In genomic region chr20:2130062-2130591, GRCh38 we compare ENCODE assay signal across 16 cellular contexts. TPM values are rescaled to one million over a fixed set of nuclear protein-coding genes. Genes with fewer than 3 reads are reported as not detected.
A peak's percentile ranks its signal among the peaks of the same experiment; 100 is the strongest.
DNase-seq lines count a peak whose midpoint lies in the region; ATAC-seq and TF ChIP-seq lines count a peak whose summit lies in the region.
"Had no signal": no experiment of that assay in that cellular context is flagged by ENCODE, and none has a peak within 500 bp of the region (broad histone marks: within the 10 kb centered on the region; RNA-seq: fewer than 3 reads in every experiment).

No MANE protein-coding gene starts in this region.

- H3K27ac ChIP-seq in CD4-positive, alpha-beta memory T cell (ENCODE audit: low read depth, low read length) = no peak overlapping the region
- H3K27ac ChIP-seq in HUES48 (ENCODE audit: low read depth, low read length) (peak overlapping the region; percentile 4), dorsolateral prefrontal cortex (peak overlapping the region; percentile 35 to 96 (median 87)), osteoblast (ENCODE audit: low read depth, low read length) (peak overlapping the region; percentile 48)
- no peak overlapping the region for H3K27ac ChIP-seq in CD4-positive, alpha-beta T cell (ENCODE audit: low read depth, low read length)
- H3K27ac ChIP-seq: C4-2B, prostate gland had no signal

- H3K4me1 Mint-ChIP-seq in CD4-positive, alpha-beta memory T cell = peaks cover 44 to 73% (median 58%) of the 10 kb centered on the region in 4 donors
- H3K4me1 Mint-ChIP-seq in CD4-positive, alpha-beta T cell (ENCODE audit: low read depth) = peaks cover 69% of the 10 kb centered on the region

- H3K9ac ChIP-seq in HUES48 (ENCODE audit: low read depth, low read length) = no peak overlapping the region; the same call in 1 of the 2 replicates

- no peaks in the 10 kb centered on the region for H3K27me3 ChIP-seq in CD4-positive, alpha-beta memory T cell (ENCODE audit: insufficient read depth, low read length)
- no peaks in the 10 kb centered on the region for H3K27me3 ChIP-seq in HUES48 (ENCODE audit: control insufficient read depth, insufficient read depth, low read length)
- H3K27me3 ChIP-seq in dorsolateral prefrontal cortex = no peaks in the 10 kb centered on the region
- H3K27me3 ChIP-seq in osteoblast (ENCODE audit: insufficient read depth, low read length) = no peaks in the 10 kb centered on the region
- H3K27me3 ChIP-seq in CD4-positive, alpha-beta T cell (ENCODE audit: control insufficient read depth, insufficient read depth, low read length) = no peaks in the 10 kb centered on the region

- H3K4me2 ChIP-seq in osteoblast (ENCODE audit: insufficient read depth, low read length) = peak overlapping the region; percentile 51

- H3K79me2 ChIP-seq in osteoblast (ENCODE audit: insufficient read depth, low read length) = peaks cover 83% of the 10 kb centered on the region

- peaks cover 6 to 7% of the 10 kb centered on the region in 2 donors for H3K36me3 Mint-ChIP-seq in CD4-positive, alpha-beta memory T cell
- H3K36me3 Mint-ChIP-seq in CD4-positive, alpha-beta T cell (ENCODE audit: low read depth) = peaks cover 30% of the 10 kb centered on the region
- H3K36me3 Mint-ChIP-seq: mesothelial cell of epicardium had no signal

- H3K4me1 ChIP-seq in CD4-positive, alpha-beta memory T cell (ENCODE audit: insufficient read depth, low read length) = peaks cover 34% of the 10 kb centered on the region
- H3K4me1 ChIP-seq in HUES48 (ENCODE audit: control insufficient read depth, insufficient read depth, low read length) (peaks cover 20% of the 10 kb centered on the region), osteoblast (ENCODE audit: insufficient read depth, low read length) (peaks cover 55% of the 10 kb centered on the region)
- H3K4me1 ChIP-seq: prostate gland had no signal

- no peaks in the 10 kb centered on the region for H3K9me3 ChIP-seq in CD4-positive, alpha-beta memory T cell (ENCODE audit: control insufficient read depth in 1 of 2, low read length in 2 of 2)
- no peaks in the 10 kb centered on the region for H3K9me3 ChIP-seq in HUES48 (ENCODE audit: control insufficient read depth, insufficient read depth, low read length)
- no peaks in the 10 kb centered on the region for H3K9me3 ChIP-seq in osteoblast (ENCODE audit: low read depth, low read length)
- no peaks in the 10 kb centered on the region for H3K9me3 ChIP-seq in CD4-positive, alpha-beta T cell (ENCODE audit: control insufficient read depth, low read length)
- H3K9me3 ChIP-seq: prostate gland had no signal

- no peak overlapping the region for H3K4me3 ChIP-seq in CD4-positive, alpha-beta memory T cell (ENCODE audit: low read length in 2 of 2)
- H3K4me3 ChIP-seq in HUES48 (ENCODE audit: low read depth, low read length) (no peak overlapping the region), dorsolateral prefrontal cortex (peak overlapping the region in 44 of 59 donors; percentile 1 to 52 (median 29)), osteoblast (ENCODE audit: insufficient read depth, low read length) (peak overlapping the region; percentile 17)
- H3K4me3 ChIP-seq: prostate gland had no signal

- H2AFZ ChIP-seq in osteoblast (ENCODE audit: low read length) = no peak overlapping the region

- DNase-seq in CD4-positive, alpha-beta memory T cell = no peak
- DNase-seq in dorsolateral prefrontal cortex (peak; percentile 21 to 80 (median 60)), osteoblast (ENCODE audit: insufficient read length, low spot score, missing footprints) (no peak), NCI-H1694 (lab: John Stamatoyannopoulos, UW) (no peak), NCI-H2196 (lab: John Stamatoyannopoulos, UW; ENCODE audit: unreplicated experiment) (no peak)
- DNase-seq in CD4-positive, alpha-beta T cell = no peak
- no peak for DNase-seq in stimulated activated CD8-positive, alpha-beta memory T cell treated with anti-CD3 and anti-CD28 coated beads, Interleukin-4, amount 100 ng/mL, for 48 hours
- DNase-seq: activated CD8-positive, alpha-beta memory T cell treated with anti-CD3 and anti-CD28 coated beads, Interleukin-2, amount 50 U/mL, for 48 hours; activated naive CD8-positive, alpha-beta T cell treated with anti-CD3 and anti-CD28 coated beads, Interleukin-2, amount 10 ng/mL, durations not matched to agents 7 days and 5 days; dermis blood vessel endothelial cell; NCI-H1105 had no signal

- TF ChIP-seq CTCF in dorsolateral prefrontal cortex (IDR thresholded peaks at IDR 0.05 in 54 of 56, conservative IDR thresholded peaks at IDR 0.05 in 2 of 56; ENCODE audit: low read depth in 1 of 56, partially characterized antibody in 56 of 56) (no peak), osteoblast (IDR thresholded peaks at IDR 0.05; ENCODE audit: extremely low read depth, low read depth, low read length) (no peak)
- no peak for TF ChIP-seq CTCF in CD4-positive, alpha-beta T cell (IDR thresholded peaks at IDR 0.05)

- H3K4me3 Mint-ChIP-seq in CD4-positive, alpha-beta memory T cell = no peak overlapping the region
- no peak overlapping the region for H3K4me3 Mint-ChIP-seq in CD4-positive, alpha-beta T cell
- H3K4me3 Mint-ChIP-seq: activated naive CD8-positive, alpha-beta T cell treated with anti-CD3 and anti-CD28 coated beads, Interleukin-2, amount 10 ng/mL, durations not matched to agents 7 days and 5 days; mesothelial cell of epicardium had no signal

- CTCF ChIA-PET in CD4-positive, alpha-beta memory T cell (lab: Charles Lee; ENCODE audit: partially characterized antibody) = no interaction called here
- CTCF ChIA-PET in CD4-positive, alpha-beta T cell (lab: Charles Lee) = interaction anchor here (0.6 kb wide), 1 partner anchor 403 kb away, joined by 3 read pairs; no protein-coding TSS in a partner anchor

- no peaks in the 10 kb centered on the region for H3K27me3 Mint-ChIP-seq in CD4-positive, alpha-beta memory T cell
- no peaks in the 10 kb centered on the region for H3K27me3 Mint-ChIP-seq in CD4-positive, alpha-beta T cell
- H3K27me3 Mint-ChIP-seq: activated naive CD8-positive, alpha-beta T cell treated with anti-CD3 and anti-CD28 coated beads, Interleukin-2, amount 10 ng/mL, durations not matched to agents 7 days and 5 days had no signal

- H4K20me1 ChIP-seq in osteoblast (ENCODE audit: insufficient read depth, low read length) = peaks cover 58% of the 10 kb centered on the region

- ATAC-seq in CD4-positive, alpha-beta T cell (ENCODE audit: poor library complexity) = no peak
- ATAC-seq: SK-N-SH treated with all-trans-retinoic acid at 6 μM for 48 hours had no signal

- H3K27ac Mint-ChIP-seq in CD4-positive, alpha-beta memory T cell = peak overlapping the region in 5 of 7 donors; percentile 0 to 78 (median 53)
- H3K27ac Mint-ChIP-seq in CD4-positive, alpha-beta T cell = no peak overlapping the region
- H3K27ac Mint-ChIP-seq: activated naive CD8-positive, alpha-beta T cell treated with anti-CD3 and anti-CD28 coated beads, Interleukin-2, amount 10 ng/mL, durations not matched to agents 7 days and 5 days; mesothelial cell of epicardium had no signal

- no peaks in the 10 kb centered on the region for H3K36me3 ChIP-seq in CD4-positive, alpha-beta memory T cell (ENCODE audit: insufficient read depth, low read length)
- peaks cover 8% of the 10 kb centered on the region for H3K36me3 ChIP-seq in HUES48 (ENCODE audit: control insufficient read depth, insufficient read depth, low read length)
- H3K36me3 ChIP-seq in osteoblast (ENCODE audit: insufficient read depth, low read length) = no peaks in the 10 kb centered on the region
- H3K36me3 ChIP-seq: prostate gland had no signal

- H3K9me3 Mint-ChIP-seq in CD4-positive, alpha-beta memory T cell = peaks cover 0 to 2% (median 0%) of the 10 kb centered on the region in 8 donors
- H3K9me3 Mint-ChIP-seq in CD4-positive, alpha-beta T cell = no peaks in the 10 kb centered on the region
- H3K9me3 Mint-ChIP-seq: activated naive CD8-positive, alpha-beta T cell treated with anti-CD3 and anti-CD28 coated beads, Interleukin-2, amount 10 ng/mL, durations not matched to agents 7 days and 5 days; mesothelial cell of epicardium had no signal

- intact Hi-C loops in CD4-positive, alpha-beta memory T cell (cut with micrococcal nuclease) = no loop called here
- intact Hi-C loops in dorsolateral prefrontal cortex (cut with DNase I) = no loop called here
- intact Hi-C loops in CD4-positive, alpha-beta T cell (cut with DNase I, micrococcal nuclease) = no loop called here

- POLR2A ChIA-PET in CD4-positive, alpha-beta memory T cell (lab: Charles Lee; ENCODE audit: partially characterized antibody) = no interaction called here
- POLR2A ChIA-PET in CD4-positive, alpha-beta T cell (lab: Charles Lee) = no interaction called here

RNA-seq across cellular contexts. Expression of gene STK35, which starts 28.5 kb away (rescaled TPM):
- total RNA-seq in CD4-positive, alpha-beta memory T cell = 10 to 100 TPM; 18.5 to 19.3 TPM
- polyA plus RNA-seq in CD4-positive, alpha-beta memory T cell = 1 to 10 TPM; 5.9 to 6.4 TPM
- total RNA-seq in dorsolateral prefrontal cortex (10 to 100 TPM; 14.9 to 41.4 (median 27.2) TPM), osteoblast (18.0 and 21.4 TPM in 2 replicates)
- total RNA-seq in CD4-positive, alpha-beta T cell = 10 to 100 TPM; 18.9 to 19.6 TPM

Comparison
In these comparisons a context has a peak if more than half of its experiments do, and no peak if none do; other contexts are left out.
1. DNase-seq: peak in dorsolateral prefrontal cortex (10 of 10); none in CD4-positive, alpha-beta memory T cell (0 of 5), osteoblast (single experiment), NCI-H1694 (single experiment), NCI-H2196 (single experiment), CD4-positive, alpha-beta T cell (0 of 10) and stimulated activated CD8-positive, alpha-beta memory T cell treated with anti-CD3 and anti-CD28 coated beads, Interleukin-4, amount 100 ng/mL, for 48 hours (single experiment).
2. H3K27ac ChIP-seq: peak in HUES48 (single experiment), dorsolateral prefrontal cortex (59 of 59) and osteoblast (single experiment); none in CD4-positive, alpha-beta memory T cell (single experiment) and CD4-positive, alpha-beta T cell (single experiment).
3. H3K4me3 ChIP-seq: peak in dorsolateral prefrontal cortex (44 of 59) and osteoblast (single experiment); none in CD4-positive, alpha-beta memory T cell (0 of 2) and HUES48 (single experiment).